Comparison of ENCODE assay signal across 30 cellular contexts in the genomic region with DNA sequence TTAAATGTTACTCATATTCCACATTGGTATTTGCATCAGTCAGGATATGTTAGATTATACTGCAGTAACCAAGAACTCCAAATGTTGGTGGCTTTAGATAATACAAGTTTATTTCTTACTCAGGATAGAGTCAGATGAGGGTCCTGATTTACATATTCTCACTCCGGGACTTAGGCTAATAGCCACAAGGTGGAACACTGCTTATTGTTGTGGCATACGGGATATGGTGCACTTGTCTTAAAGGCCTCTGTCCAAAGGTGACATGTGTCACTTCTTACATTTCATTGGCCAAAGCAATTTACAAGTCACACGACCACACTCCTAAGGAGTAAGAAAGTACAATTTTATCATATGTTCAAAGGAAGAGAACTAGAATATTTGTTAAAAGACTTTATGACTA.
"Had no signal": no experiment of that assay in that cellular context is flagged by ENCODE, and none has a peak within 500 bp of the region (broad histone marks: within the 10 kb centered on the region; RNA-seq: fewer than 3 reads in every experiment).

No MANE protein-coding gene starts in this region.

- ATAC-seq: naive thymus-derived CD8-positive, alpha-beta T cell; natural killer cell treated with Interleukin-12 subunit alpha and Interleukin-12 subunit beta and Interleukin-15 and Interleukin-18, amount 100 ng/mL, for 72 hours; pancreas; psoas muscle; right cardiac atrium; right lobe of liver; stimulated activated memory B cell treated with anti-CD40 and anti-IgM and Interleukin-4, amounts not matched to agents 10 μg/mL and 1 μg/mL and 100 μg/mL, for 72 hours; stimulated activated naive CD8-positive, alpha-beta T cell treated with anti-CD3 and anti-CD28 coated beads, Interleukin-15, amount 100 ng/mL, for 72 hours; stimulated activated naive CD8-positive, alpha-beta T cell treated with anti-CD3 and anti-CD28 coated beads, Interleukin-15, Interleukin-2, amounts not matched to agents 100 U/mL and 50 U/mL, for 24 hours; upper lobe of right lung had no signal

- H3K9me3 Mint-ChIP-seq: natural killer cell treated with Interleukin-12 subunit alpha and Interleukin-12 subunit beta and Interleukin-15 and Interleukin-18, amount 100 ng/mL, for 72 hours; stimulated activated memory B cell treated with anti-CD40 and anti-IgM and Interleukin-4, amounts not matched to agents 10 μg/mL and 1 μg/mL and 100 μg/mL, for 72 hours; stimulated activated naive CD8-positive, alpha-beta T cell treated with anti-CD3 and anti-CD28 coated beads, Interleukin-15, amount 100 ng/mL, for 72 hours; type B pancreatic cell had no signal

- H3K9me3 ChIP-seq: neutrophil, pancreas, psoas muscle, right lobe of liver, sigmoid colon, spleen, suprapubic skin, testis, tibial artery, transverse colon, upper lobe of right lung, uterus had no signal

- H3K27me3 ChIP-seq: neutrophil, pancreas, right lobe of liver, sigmoid colon, spleen, suprapubic skin, testis, tibial artery, transverse colon, upper lobe of right lung, uterus had no signal

- DNase-seq: naive thymus-derived CD8-positive, alpha-beta T cell; nephron progenitor cell; nucleus accumbens; pancreas; psoas muscle; right cardiac atrium; right lobe of liver; sigmoid colon; spleen; stimulated activated CD4-positive, alpha-beta T cell treated with anti-CD3 and anti-CD28 coated beads, Interleukin-12 subunit alpha, Interleukin-12 subunit beta, amount 100 ng/mL, for 4 hours; stimulated activated CD4-positive, alpha-beta T cell treated with anti-CD3 and anti-CD28 coated beads, Interleukin-1b, Interleukin-23, amount 100 ng/mL, for 48 hours; stimulated activated CD4-positive, alpha-beta T cell treated with anti-CD3 and anti-CD28 coated beads, Interleukin-4, amount 100 ng/mL, for 1 hour; stimulated activated CD4-positive, alpha-beta T cell treated with anti-CD3 and anti-CD28 coated beads, Interleukin-4, amount 100 ng/mL, for 4 hours; stimulated activated CD8-positive, alpha-beta memory T cell treated with anti-CD3 and anti-CD28 coated beads, Interleukin-4, amount 100 ng/mL, for 48 hours; stimulated activated naive CD4-positive, alpha-beta T cell; stimulated activated naive CD8-positive, alpha-beta T cell treated with anti-CD3 and anti-CD28 coated beads, Interleukin-15, amount 100 ng/mL, for 72 hours; stimulated activated naive CD8-positive, alpha-beta T cell treated with anti-CD3 and anti-CD28 coated beads, Interleukin-15, Interleukin-2, amounts not matched to agents 100 U/mL and 50 U/mL, for 24 hours; substantia nigra; testis; tibial artery; transverse colon; upper lobe of right lung; uterus had no signal

- H3K4me3 Mint-ChIP-seq: naive thymus-derived CD8-positive, alpha-beta T cell; natural killer cell treated with Interleukin-12 subunit alpha and Interleukin-12 subunit beta and Interleukin-15 and Interleukin-18, amount 100 ng/mL, for 72 hours; nephron progenitor cell; neural crest cell; stimulated activated memory B cell treated with anti-CD40 and anti-IgM and Interleukin-4, amounts not matched to agents 10 μg/mL and 1 μg/mL and 100 μg/mL, for 72 hours; stimulated activated naive CD8-positive, alpha-beta T cell treated with anti-CD3 and anti-CD28 coated beads, Interleukin-15, amount 100 ng/mL, for 72 hours; type B pancreatic cell had no signal

- H3K4me1 ChIP-seq: pancreas, psoas muscle, right lobe of liver, sigmoid colon, spleen, suprapubic skin, testis, tibial artery, transverse colon, upper lobe of right lung, uterus had no signal

- H3K4me3 ChIP-seq: pancreas, psoas muscle, right lobe of liver, sigmoid colon, smooth muscle cell, spleen, suprapubic skin, testis, tibial artery, transverse colon, upper lobe of right lung, uterus had no signal

- H3K4me2 ChIP-seq: smooth muscle cell had no signal

- H3K36me3 ChIP-seq: neutrophil, pancreas, right lobe of liver, sigmoid colon, spleen, suprapubic skin, tibial artery, transverse colon, upper lobe of right lung, uterus had no signal

- H3K4me1 Mint-ChIP-seq: naive thymus-derived CD8-positive, alpha-beta T cell; nephron progenitor cell; neural crest cell; stimulated activated memory B cell treated with anti-CD40 and anti-IgM and Interleukin-4, amounts not matched to agents 10 μg/mL and 1 μg/mL and 100 μg/mL, for 72 hours; stimulated activated naive CD8-positive, alpha-beta T cell treated with anti-CD3 and anti-CD28 coated beads, Interleukin-15, amount 100 ng/mL, for 72 hours had no signal

- H3K27ac Mint-ChIP-seq: naive thymus-derived CD8-positive, alpha-beta T cell; natural killer cell treated with Interleukin-12 subunit alpha and Interleukin-12 subunit beta and Interleukin-15 and Interleukin-18, amount 100 ng/mL, for 72 hours; nephron progenitor cell; stimulated activated memory B cell treated with anti-CD40 and anti-IgM and Interleukin-4, amounts not matched to agents 10 μg/mL and 1 μg/mL and 100 μg/mL, for 72 hours; type B pancreatic cell had no signal

- H3K36me3 Mint-ChIP-seq: naive thymus-derived CD8-positive, alpha-beta T cell; natural killer cell treated with Interleukin-12 subunit alpha and Interleukin-12 subunit beta and Interleukin-15 and Interleukin-18, amount 100 ng/mL, for 72 hours; stimulated activated memory B cell treated with anti-CD40 and anti-IgM and Interleukin-4, amounts not matched to agents 10 μg/mL and 1 μg/mL and 100 μg/mL, for 72 hours; type B pancreatic cell had no signal

- H3K27ac ChIP-seq: neutrophil, pancreas, psoas muscle, right lobe of liver, sigmoid colon, spleen, suprapubic skin, testis, tibial artery, transverse colon, upper lobe of right lung, uterus had no signal

- H3K27me3 Mint-ChIP-seq: stimulated activated naive CD8-positive, alpha-beta T cell treated with anti-CD3 and anti-CD28 coated beads, Interleukin-15, amount 100 ng/mL, for 72 hours; type B pancreatic cell had no signal
